In genomic region chr1:182587666-182588438, GRCh38 we compare ENCODE assay signal across 8 cellular contexts. TPM values are rescaled to one million over a fixed set of nuclear protein-coding genes. Genes with fewer than 3 reads are reported as not detected.
DNase-seq lines count a peak whose midpoint lies in the region; ATAC-seq and TF ChIP-seq lines count a peak whose summit lies in the region.

No MANE protein-coding gene starts in this region.

- H3K9me3 ChIP-seq in PC-3 (ENCODE audit: low read length), result no peaks in the 10 kb centered on the region
- H3K9me3 ChIP-seq in fibroblast of lung (ENCODE audit: control insufficient read depth, insufficient read depth, low read depth, low read length), result no peaks in the 10 kb centered on the region
- no peaks in the 10 kb centered on the region for H3K9me3 ChIP-seq in skeletal muscle tissue (ENCODE audit: control insufficient read depth in 3 of 3, low read length in 3 of 3)

- H3K4me3 ChIP-seq in PC-3 (ENCODE audit: low read length) (peak overlapping the region; percentile 85), fibroblast of lung (replicated peaks in 1 of 4; ENCODE audit: control extremely low read depth in 1 of 4, insufficient read depth in 1 of 4, low read depth in 3 of 4, low read length in 4 of 4) (peak overlapping the region; percentile 69 to 98 (median 78)), skeletal muscle tissue (ENCODE audit: low read length in 3 of 3) (peak overlapping the region; percentile 80 to 92 (median 87))

- CTCF ChIA-PET in PC-3 (lab: Charles Lee) (no interaction called here), HEK293T (lab: Yijun Ruan, JAX) (no interaction called here)

- POLR2A ChIA-PET in PC-3 (lab: Charles Lee; ENCODE audit: unreplicated experiment) (no interaction called here), HEK293T (lab: Yijun Ruan, JAX) (interaction anchor here (0.8 to 1.3 kb wide), 2 partner anchors 13 to 153 kb away, joined by 3 read pairs; no protein-coding TSS in a partner anchor)

- H4K20me1 ChIP-seq in PC-3 (ENCODE audit: low read length), result no peaks in the 10 kb centered on the region
- no peaks in the 10 kb centered on the region for H4K20me1 ChIP-seq in fibroblast of lung (ENCODE audit: control insufficient read depth, extremely low read depth, insufficient read depth, low read length)

- H3K4me1 ChIP-seq in PC-3 (ENCODE audit: insufficient read depth, low read length) (0 out of 2 replicates have a peak, but pooled peaks cover 5% of the 10 kb centered on the region), fibroblast of lung (ENCODE audit: control insufficient read depth, extremely low read depth, insufficient read depth, low read length) (peaks cover 2% of the 10 kb centered on the region), skeletal muscle tissue (ENCODE audit: control insufficient read depth in 3 of 3, insufficient read depth in 3 of 3, low read length in 3 of 3) (peaks cover 9 to 21% (median 11%) of the 10 kb centered on the region in 3 donors)

- DNase-seq in PC-3, result no peak
- DNase-seq in fibroblast of lung (ENCODE audit: low read depth in 2 of 2), result no peak
- DNase-seq in NCI-H510A (lab: John Stamatoyannopoulos, UW), result no peak
- no peak for DNase-seq in NCI-H510A treated with DMSO at 0.1 percent for 48 hours (lab: John Stamatoyannopoulos, UW)
- no peak for DNase-seq in left lobe of liver (ENCODE audit: low spot score)
- no peak for DNase-seq in HEK293T (ENCODE audit: extremely low spot score)

- H3F3A ChIP-seq in PC-3 (ENCODE audit: low read length, unreplicated experiment), result no peaks in the 10 kb centered on the region

- no peaks in the 10 kb centered on the region for H3K79me2 ChIP-seq in PC-3 (ENCODE audit: low read length)
- H3K79me2 ChIP-seq in fibroblast of lung (ENCODE audit: control insufficient read depth, insufficient read depth, low read length), result no peaks in the 10 kb centered on the region

- TF ChIP-seq CTCF in PC-3 (conservative IDR thresholded peaks at IDR 0.05; ENCODE audit: low read depth, low read length) (no peak), fibroblast of lung (conservative IDR thresholded peaks at IDR 0.05 in 1 of 2, IDR thresholded peaks at IDR 0.05 in 1 of 2; ENCODE audit: low read depth in 1 of 2, low read length in 2 of 2) (no peak)

- intact Hi-C loops in PC-3 (cut with micrococcal nuclease), result no loop called here

- no peaks in the 10 kb centered on the region for H3K36me3 ChIP-seq in PC-3 (ENCODE audit: low read depth, low read length)
- no peaks in the 10 kb centered on the region for H3K36me3 ChIP-seq in fibroblast of lung (ENCODE audit: control insufficient read depth, insufficient read depth, low read length)
- H3K36me3 ChIP-seq in skeletal muscle tissue (ENCODE audit: control insufficient read depth in 3 of 3, insufficient read depth in 3 of 3, low read length in 3 of 3), result peaks cover 2 to 11% (median 7%) of the 10 kb centered on the region in 3 donors

- no peak overlapping the region for H3K27ac ChIP-seq in PC-3 (ENCODE audit: low read length)
- no peak overlapping the region for H3K27ac ChIP-seq in fibroblast of lung (ENCODE audit: insufficient read depth, low read length)
- H3K27ac ChIP-seq in skeletal muscle tissue (ENCODE audit: low read depth, low read length), result peak overlapping the region; percentile 89

- ATAC-seq in GM18907 (IDR thresholded peaks at IDR 0.05; ENCODE audit: unreplicated experiment) (peak; percentile 14), PC-3 (no peak), left lobe of liver (no peak)

- H3K27me3 ChIP-seq in PC-3 (ENCODE audit: low read length) (no peaks in the 10 kb centered on the region), fibroblast of lung (ENCODE audit: control insufficient read depth, insufficient read depth, low read length) (no peaks in the 10 kb centered on the region), skeletal muscle tissue (ENCODE audit: control insufficient read depth in 3 of 3, insufficient read depth in 3 of 3, low read length in 3 of 3) (no peaks in the 10 kb centered on the region)

- H3K4me2 ChIP-seq in PC-3 (ENCODE audit: low read length), result peak overlapping the region; percentile 86
- H3K4me2 ChIP-seq in fibroblast of lung (ENCODE audit: extremely low read depth, insufficient read depth, low read length), result peak overlapping the region; percentile 76

- H3K9me2 ChIP-seq in PC-3 (replicated peaks; ENCODE audit: low read length), result no peaks in the 10 kb centered on the region

- H3K9ac ChIP-seq in PC-3 (ENCODE audit: low read length) (no peak overlapping the region), fibroblast of lung (ENCODE audit: insufficient read depth, low read length) (peak overlapping the region; percentile 74), skeletal muscle tissue (ENCODE audit: low read depth in 1 of 3, low read length in 3 of 3) (peak overlapping the region in 2 of 3 donors; percentile 83 to 89)

- peak overlapping the region; percentile 98; the same call in 1 of the 2 replicates for H2AFZ ChIP-seq in PC-3 (ENCODE audit: low read length)
- peak overlapping the region; percentile 93 for H2AFZ ChIP-seq in fibroblast of lung (ENCODE audit: low read length)

- BruUV-seq in PC-3 (replicated peaks; lab: Mats Ljungman, UMichigan), result no TSS peak

TF ChIP-seq in HEK293T, 16 proteins besides CTCF, POLR2A, EP300 and RAD21:
- TF ChIP-seq LEF1 (IDR thresholded peaks at IDR 0.05; ENCODE audit: borderline replicate concordance) (no peak), SUZ12 (IDR thresholded peaks at IDR 0.05) (no peak), CTBP1 (IDR thresholded peaks at IDR 0.05; ENCODE audit: borderline replicate concordance) (no peak), ELF4 (IDR thresholded peaks at IDR 0.05) (no peak), BHLHE40 (IDR thresholded peaks at IDR 0.05; ENCODE audit: borderline replicate concordance) (no peak), ZNF384 (IDR thresholded peaks at IDR 0.05) (no peak), HDGF (IDR thresholded peaks at IDR 0.05; ENCODE audit: borderline replicate concordance) (no peak), L3MBTL2 (conservative IDR thresholded peaks at IDR 0.05) (no peak), NFRKB (IDR thresholded peaks at IDR 0.05) (no peak), SP1 (IDR thresholded peaks at IDR 0.05) (no peak), FOXA1 (IDR thresholded peaks at IDR 0.05) (no peak), TARDBP (IDR thresholded peaks at IDR 0.05) (no peak), ARNT (IDR thresholded peaks at IDR 0.05) (no peak), PKNOX1 (IDR thresholded peaks at IDR 0.05) (no peak), FOXK2 (IDR thresholded peaks at IDR 0.05) (no peak), FOXM1 (IDR thresholded peaks at IDR 0.05; ENCODE audit: borderline replicate concordance) (no peak)
TF ChIP-seq in HEK293T: peak in this region for 0.

RNA-seq across cellular contexts. Expression of gene RNASEL, which starts 1.2 kb away (rescaled TPM):
- total RNA-seq in PC-3 (2014; rRNA removed), result 1.3 and 2.1 TPM in 2 replicates
- 9.0 and 9.6 TPM in 2 replicates for total RNA-seq in fibroblast of lung
- polyA plus RNA-seq in fibroblast of lung, result 4.0 and 6.1 TPM in 2 replicates
- polyA plus RNA-seq in fibroblast of lung (2012), result 3.1 and 4.7 TPM in 2 replicates
- polyA minus RNA-seq in fibroblast of lung (ENCODE audit: low replicate concordance), result 0.74 and 1.0 TPM in 2 replicates
- 4.2 TPM for total RNA-seq in skeletal muscle tissue
- 2.2 TPM for total RNA-seq in left lobe of liver

RNA-seq across cellular contexts. Expression of gene RGS16, which starts 16.3 kb away (rescaled TPM):
- total RNA-seq in PC-3 (2014; rRNA removed) (0.40 and 1.5 TPM in 2 replicates), fibroblast of lung (0.33 and 0.77 TPM in 2 replicates), skeletal muscle tissue (7.8 TPM), left lobe of liver (0.15 TPM)
- 0.09 and 0.17 TPM in 2 replicates for polyA plus RNA-seq in fibroblast of lung
- 0.15 and 0.20 TPM in 2 replicates for polyA plus RNA-seq in fibroblast of lung (2012)
- polyA minus RNA-seq in fibroblast of lung (ENCODE audit: low replicate concordance), result not detected in 2 replicates
